In genomic region chr6:13754644-13755043, GRCh38 we compare ENCODE assay signal across 20 cellular contexts. TPM values are rescaled to one million over a fixed set of nuclear protein-coding genes. Genes with fewer than 3 reads are reported as not detected.
A peak's percentile ranks its signal among the peaks of the same experiment; 100 is the strongest.
DNase-seq lines count a peak whose midpoint lies in the region; ATAC-seq and TF ChIP-seq lines count a peak whose summit lies in the region.
"Had no signal": no experiment of that assay in that cellular context is flagged by ENCODE, and none has a peak within 500 bp of the region (broad histone marks: within the 10 kb centered on the region; RNA-seq: fewer than 3 reads in every experiment).

No MANE protein-coding gene starts in this region.

- no peak for TF ChIP-seq CTCF in chondrocyte (IDR thresholded peaks at IDR 0.05)
- TF ChIP-seq CTCF in mucosa of descending colon (IDR thresholded peaks at IDR 0.05) = no peak
- no peak for TF ChIP-seq CTCF in gastroesophageal sphincter (IDR thresholded peaks at IDR 0.05)
- no peak for TF ChIP-seq CTCF in brain microvascular endothelial cell (IDR thresholded peaks at IDR 0.05; ENCODE audit: low read depth, low read length, missing control alignments)

- H3K27ac ChIP-seq in BLaER1 = no peak overlapping the region
- peak overlapping the region; percentile 11 for H3K27ac ChIP-seq in stomach smooth muscle (ENCODE audit: low read length)
- H3K27ac ChIP-seq in gastroesophageal sphincter = peak overlapping the region in 1 of 4 donors; percentile 4
- H3K27ac ChIP-seq in brain microvascular endothelial cell = no peak overlapping the region
- H3K27ac ChIP-seq: 22Rv1; BLaER1 treated with 17β-estradiol and CSF1 and Interleukin-3, amounts not matched to agents 10 nM and 100 nM had no signal

- intact Hi-C loops in mucosa of descending colon (cut with DNase I, micrococcal nuclease) = no loop called here

- H3K4me1 ChIP-seq in BLaER1 (peaks cover 12% of the 10 kb centered on the region), stomach smooth muscle (ENCODE audit: control insufficient read depth, insufficient read depth, low read length) (peaks cover 3% of the 10 kb centered on the region), mucosa of descending colon (ENCODE audit: low read depth) (no peaks in the 10 kb centered on the region), gastroesophageal sphincter (peaks cover 0 to 16% (median 0%) of the 10 kb centered on the region in 3 donors)

- 90 to 100% methylated on average over 1 to 2 of the region's 2 CpGs for WGBS in gastroesophageal sphincter (ENCODE audit: low coverage in 1 of 2), 2 donors

- H3K4me2 ChIP-seq in BLaER1 = peak overlapping the region; percentile 45
- H3K4me2 ChIP-seq: GM23338 had no signal

- DNase-seq in T-helper 17 cell (no peak), chondrocyte (ENCODE audit: low spot score) (no peak), mucosa of descending colon (no peak), brain microvascular endothelial cell (no peak)
- DNase-seq: CD4-positive, alpha-beta T cell; CD8-positive, alpha-beta memory T cell; DMS 273 treated with DMSO at 0.1 percent for 48 hours; DMS79 treated with DMSO at 0.1 percent for 48 hours; GF-D8; H9; HFFc6 had no signal

- ATAC-seq in T-helper 17 cell (no peak), mucosa of descending colon (no peak), gastroesophageal sphincter (no peak)
- ATAC-seq: GM23338, HCT116 had no signal

- H3K36me3 Mint-ChIP-seq in T-helper 17 cell (ENCODE audit: low read depth) (no peaks in the 10 kb centered on the region), chondrocyte (ENCODE audit: low read depth) (no peaks in the 10 kb centered on the region)
- H3K36me3 Mint-ChIP-seq: CD8-positive, alpha-beta memory T cell had no signal

- H3K27me3 Mint-ChIP-seq in T-helper 17 cell (no peaks in the 10 kb centered on the region), chondrocyte (ENCODE audit: low read depth) (no peaks in the 10 kb centered on the region)
- H3K27me3 Mint-ChIP-seq: B cell; CD4-positive, alpha-beta T cell had no signal

- H3K9me3 ChIP-seq in BLaER1 (no peaks in the 10 kb centered on the region), T-helper 17 cell (ENCODE audit: control insufficient read depth, low read length, poor library complexity, severe bottlenecking) (no peaks in the 10 kb centered on the region), stomach smooth muscle (ENCODE audit: control insufficient read depth in 2 of 2, low read length in 2 of 2) (no peaks in the 10 kb centered on the region), mucosa of descending colon (no peaks in the 10 kb centered on the region), gastroesophageal sphincter (no peaks in the 10 kb centered on the region)

- no peaks in the 10 kb centered on the region for H4K20me1 ChIP-seq in BLaER1
- H4K20me1 ChIP-seq: BLaER1 treated with 17β-estradiol and CSF1 and Interleukin-3, amounts not matched to agents 10 nM and 100 nM had no signal

- H3K4me1 Mint-ChIP-seq in T-helper 17 cell = peaks cover 8% of the 10 kb centered on the region
- H3K4me1 Mint-ChIP-seq in chondrocyte (ENCODE audit: low read depth) = peaks cover 20% of the 10 kb centered on the region
- H3K4me1 Mint-ChIP-seq: B cell; CD8-positive, alpha-beta memory T cell; GM23338; H9 had no signal

- no peak for TF ChIP-seq POLR2A in gastroesophageal sphincter (IDR thresholded peaks at IDR 0.05)

- TF ChIP-seq EP300 in gastroesophageal sphincter (IDR thresholded peaks at IDR 0.05) = no peak

- no peak overlapping the region for H3K4me3 Mint-ChIP-seq in T-helper 17 cell
- H3K4me3 Mint-ChIP-seq in chondrocyte (ENCODE audit: unreplicated experiment) = no peak overlapping the region
- H3K4me3 Mint-ChIP-seq: B cell; CD14-positive monocyte; CD4-positive, alpha-beta T cell; CD8-positive, alpha-beta memory T cell; GM23338; H9; HFFc6 had no signal

- H3K27me3 ChIP-seq in BLaER1 (no peaks in the 10 kb centered on the region), stomach smooth muscle (ENCODE audit: control insufficient read depth in 1 of 2, insufficient read depth in 2 of 2, low read length in 2 of 2) (no peaks in the 10 kb centered on the region), gastroesophageal sphincter (no peaks in the 10 kb centered on the region), brain microvascular endothelial cell (replicated peaks) (no peaks in the 10 kb centered on the region)
- H3K27me3 ChIP-seq: BLaER1 treated with 17β-estradiol and CSF1 and Interleukin-3, amounts not matched to agents 10 nM and 100 nM had no signal

- no peaks in the 10 kb centered on the region for H3K36me3 ChIP-seq in BLaER1
- no peaks in the 10 kb centered on the region for H3K36me3 ChIP-seq in stomach smooth muscle (ENCODE audit: control insufficient read depth in 2 of 2, insufficient read depth in 2 of 2, low read length in 2 of 2)
- no peaks in the 10 kb centered on the region for H3K36me3 ChIP-seq in mucosa of descending colon (ENCODE audit: low read depth)
- H3K36me3 ChIP-seq in gastroesophageal sphincter = no peaks in the 10 kb centered on the region
- H3K36me3 ChIP-seq in brain microvascular endothelial cell (replicated peaks) = no peaks in the 10 kb centered on the region
- H3K36me3 ChIP-seq: BLaER1 treated with 17β-estradiol and CSF1 and Interleukin-3, amounts not matched to agents 10 nM and 100 nM had no signal

- H3K9ac ChIP-seq in BLaER1 (no peak overlapping the region), stomach smooth muscle (ENCODE audit: low read length in 2 of 2) (no peak overlapping the region)
- H3K9ac ChIP-seq: BLaER1 treated with 17β-estradiol and CSF1 and Interleukin-3, amounts not matched to agents 10 nM and 100 nM had no signal

- in situ Hi-C loops in brain microvascular endothelial cell (cut with HindIII; ENCODE audit: low pct_ligation_motif_present, low sequenced_read_pairs) = no loop called here

- H3K9me3 Mint-ChIP-seq in chondrocyte (ENCODE audit: low read depth) = no peaks in the 10 kb centered on the region
- H3K9me3 Mint-ChIP-seq: CD4-positive, alpha-beta T cell; CD8-positive, alpha-beta memory T cell; GM23338; H9; HFFc6 had no signal

- H3K4me3 ChIP-seq in BLaER1 (no peak overlapping the region), stomach smooth muscle (ENCODE audit: low read length in 2 of 2) (no peak overlapping the region), mucosa of descending colon (no peak overlapping the region), gastroesophageal sphincter (no peak overlapping the region), brain microvascular endothelial cell (ENCODE audit: low read depth, low read length) (no peak overlapping the region)
- H3K4me3 ChIP-seq: BLaER1 treated with 17β-estradiol and CSF1 and Interleukin-3, amounts not matched to agents 10 nM and 100 nM; GM23338 had no signal

- H3K27ac Mint-ChIP-seq in T-helper 17 cell = peak overlapping the region; percentile 11
- peak overlapping the region; percentile 84 for H3K27ac Mint-ChIP-seq in chondrocyte (ENCODE audit: unreplicated experiment)
- H3K27ac Mint-ChIP-seq: B cell; CD14-positive monocyte; CD4-positive, alpha-beta T cell; GM23338; H9; HFFc6 had no signal

RNA-seq across cellular contexts. Expression of gene RANBP9, which starts 43.0 kb away (rescaled TPM):
- total RNA-seq in T-helper 17 cell (10 to 100 TPM; 74.4 to 99.9 TPM), chondrocyte (53.0 to 72.0 TPM (median 71.8 TPM) in 3 replicates), mucosa of descending colon (10 to 100 TPM; 33.4 to 58.4 (median 38.7) TPM), gastroesophageal sphincter (10 to 100 TPM; 39.1 to 59.9 (median 52.1) TPM)

RNA-seq across cellular contexts. Expression of gene MCUR1, which starts 59.7 kb away (rescaled TPM):
- total RNA-seq in T-helper 17 cell (10 to 100 TPM; 10.2 to 22.3 TPM), chondrocyte (18.8 to 31.7 TPM (median 28.7 TPM) in 3 replicates), mucosa of descending colon (10 to 100 TPM; 26.2 to 45.4 (median 33.6) TPM), gastroesophageal sphincter (10 to 100 TPM in 3 of 4 donors, 1 to 10 TPM in 1; 8.5 to 18.6 (median 11.9) TPM)
